ENCODE assay signal across 1 cellular context in the genomic region with DNA sequence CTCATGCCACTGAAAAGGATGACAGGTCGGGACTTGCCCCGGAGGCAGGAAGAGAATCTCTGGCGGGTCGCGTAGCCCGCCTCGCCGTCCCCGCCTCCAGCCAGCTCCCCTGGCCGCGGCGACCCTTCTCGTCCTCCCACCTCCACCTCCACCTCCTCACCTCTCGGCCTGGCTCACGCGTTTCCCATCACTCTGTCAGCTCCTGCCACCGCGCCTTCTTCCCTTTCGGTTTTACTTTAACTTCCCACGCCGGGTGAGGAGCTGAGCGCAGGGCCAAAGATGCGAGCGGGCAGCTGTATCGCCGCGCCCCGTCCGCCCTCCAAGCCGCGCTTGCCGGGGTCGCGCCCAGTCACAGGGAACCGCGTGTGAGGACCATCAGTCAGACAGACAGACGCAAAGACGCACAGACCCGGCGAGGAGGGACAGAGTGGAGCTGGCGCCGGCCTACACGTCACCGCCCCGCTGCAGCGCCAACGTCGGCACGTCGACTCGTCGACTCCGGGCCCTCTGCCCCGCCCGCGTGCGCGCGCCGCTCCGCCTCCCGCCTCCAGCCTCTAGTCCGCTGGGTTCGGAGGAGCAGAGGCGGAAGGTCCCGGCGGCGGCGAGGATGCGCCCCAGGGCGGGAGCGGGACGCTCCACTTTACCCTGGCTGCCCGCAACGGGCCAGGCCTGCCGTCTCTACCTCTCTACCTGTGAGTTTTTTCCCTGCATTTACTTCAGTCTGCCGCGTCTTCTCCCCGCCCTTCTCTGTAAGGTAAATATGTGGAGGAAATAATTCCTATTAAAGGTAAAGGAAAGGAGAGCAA.
TF ChIP-seq lines count a peak whose summit lies in the region.

A gene with protein sequence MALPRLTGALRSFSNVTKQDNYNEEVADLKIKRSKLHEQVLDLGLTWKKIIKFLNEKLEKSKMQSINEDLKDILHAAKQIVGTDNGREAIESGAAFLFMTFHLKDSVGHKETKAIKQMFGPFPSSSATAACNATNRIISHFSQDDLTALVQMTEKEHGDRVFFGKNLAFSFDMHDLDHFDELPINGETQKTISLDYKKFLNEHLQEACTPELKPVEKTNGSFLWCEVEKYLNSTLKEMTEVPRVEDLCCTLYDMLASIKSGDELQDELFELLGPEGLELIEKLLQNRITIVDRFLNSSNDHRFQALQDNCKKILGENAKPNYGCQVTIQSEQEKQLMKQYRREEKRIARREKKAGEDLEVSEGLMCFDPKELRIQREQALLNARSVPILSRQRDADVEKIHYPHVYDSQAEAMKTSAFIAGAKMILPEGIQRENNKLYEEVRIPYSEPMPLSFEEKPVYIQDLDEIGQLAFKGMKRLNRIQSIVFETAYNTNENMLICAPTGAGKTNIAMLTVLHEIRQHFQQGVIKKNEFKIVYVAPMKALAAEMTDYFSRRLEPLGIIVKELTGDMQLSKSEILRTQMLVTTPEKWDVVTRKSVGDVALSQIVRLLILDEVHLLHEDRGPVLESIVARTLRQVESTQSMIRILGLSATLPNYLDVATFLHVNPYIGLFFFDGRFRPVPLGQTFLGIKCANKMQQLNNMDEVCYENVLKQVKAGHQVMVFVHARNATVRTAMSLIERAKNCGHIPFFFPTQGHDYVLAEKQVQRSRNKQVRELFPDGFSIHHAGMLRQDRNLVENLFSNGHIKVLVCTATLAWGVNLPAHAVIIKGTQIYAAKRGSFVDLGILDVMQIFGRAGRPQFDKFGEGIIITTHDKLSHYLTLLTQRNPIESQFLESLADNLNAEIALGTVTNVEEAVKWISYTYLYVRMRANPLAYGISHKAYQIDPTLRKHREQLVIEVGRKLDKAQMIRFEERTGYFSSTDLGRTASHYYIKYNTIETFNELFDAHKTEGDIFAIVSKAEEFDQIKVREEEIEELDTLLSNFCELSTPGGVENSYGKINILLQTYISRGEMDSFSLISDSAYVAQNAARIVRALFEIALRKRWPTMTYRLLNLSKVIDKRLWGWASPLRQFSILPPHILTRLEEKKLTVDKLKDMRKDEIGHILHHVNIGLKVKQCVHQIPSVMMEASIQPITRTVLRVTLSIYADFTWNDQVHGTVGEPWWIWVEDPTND (N-terminal part only) (minus strand): TSS at position 429 of the 806 bp plus-strand sequence. CDS start 13,332 bp downstream, outside the sequence.

TF ChIP-seq in GM23338, 12 proteins besides CTCF, POLR2A, EP300 and RAD21:
- TF ChIP-seq NANOG (IDR thresholded peaks at IDR 0.05; ENCODE audit: borderline replicate concordance) (no peak), POLR2AphosphoS5 (IDR thresholded peaks at IDR 0.05; ENCODE audit: low read depth) (peak; percentile 90), CREB1 (CRISPR knock-in tag; IDR thresholded peaks at IDR 0.05; ENCODE audit: low read depth) (peak; percentile 91), EZH2phosphoT487 (IDR thresholded peaks at IDR 0.05; ENCODE audit: unreplicated experiment) (no peak), JUNB (IDR thresholded peaks at IDR 0.05; ENCODE audit: unreplicated experiment) (no peak), EZH2 (IDR thresholded peaks at IDR 0.05; ENCODE audit: low read depth, unreplicated experiment) (no peak), ZNF114 (CRISPR knock-in tag; IDR thresholded peaks at IDR 0.05) (no peak), STAT1 (IDR thresholded peaks at IDR 0.05; ENCODE audit: unreplicated experiment) (no peak), ZNF331 (CRISPR knock-in tag; IDR thresholded peaks at IDR 0.05; ENCODE audit: low read depth) (no peak)
- TF ChIP-seq, protein P1, sequence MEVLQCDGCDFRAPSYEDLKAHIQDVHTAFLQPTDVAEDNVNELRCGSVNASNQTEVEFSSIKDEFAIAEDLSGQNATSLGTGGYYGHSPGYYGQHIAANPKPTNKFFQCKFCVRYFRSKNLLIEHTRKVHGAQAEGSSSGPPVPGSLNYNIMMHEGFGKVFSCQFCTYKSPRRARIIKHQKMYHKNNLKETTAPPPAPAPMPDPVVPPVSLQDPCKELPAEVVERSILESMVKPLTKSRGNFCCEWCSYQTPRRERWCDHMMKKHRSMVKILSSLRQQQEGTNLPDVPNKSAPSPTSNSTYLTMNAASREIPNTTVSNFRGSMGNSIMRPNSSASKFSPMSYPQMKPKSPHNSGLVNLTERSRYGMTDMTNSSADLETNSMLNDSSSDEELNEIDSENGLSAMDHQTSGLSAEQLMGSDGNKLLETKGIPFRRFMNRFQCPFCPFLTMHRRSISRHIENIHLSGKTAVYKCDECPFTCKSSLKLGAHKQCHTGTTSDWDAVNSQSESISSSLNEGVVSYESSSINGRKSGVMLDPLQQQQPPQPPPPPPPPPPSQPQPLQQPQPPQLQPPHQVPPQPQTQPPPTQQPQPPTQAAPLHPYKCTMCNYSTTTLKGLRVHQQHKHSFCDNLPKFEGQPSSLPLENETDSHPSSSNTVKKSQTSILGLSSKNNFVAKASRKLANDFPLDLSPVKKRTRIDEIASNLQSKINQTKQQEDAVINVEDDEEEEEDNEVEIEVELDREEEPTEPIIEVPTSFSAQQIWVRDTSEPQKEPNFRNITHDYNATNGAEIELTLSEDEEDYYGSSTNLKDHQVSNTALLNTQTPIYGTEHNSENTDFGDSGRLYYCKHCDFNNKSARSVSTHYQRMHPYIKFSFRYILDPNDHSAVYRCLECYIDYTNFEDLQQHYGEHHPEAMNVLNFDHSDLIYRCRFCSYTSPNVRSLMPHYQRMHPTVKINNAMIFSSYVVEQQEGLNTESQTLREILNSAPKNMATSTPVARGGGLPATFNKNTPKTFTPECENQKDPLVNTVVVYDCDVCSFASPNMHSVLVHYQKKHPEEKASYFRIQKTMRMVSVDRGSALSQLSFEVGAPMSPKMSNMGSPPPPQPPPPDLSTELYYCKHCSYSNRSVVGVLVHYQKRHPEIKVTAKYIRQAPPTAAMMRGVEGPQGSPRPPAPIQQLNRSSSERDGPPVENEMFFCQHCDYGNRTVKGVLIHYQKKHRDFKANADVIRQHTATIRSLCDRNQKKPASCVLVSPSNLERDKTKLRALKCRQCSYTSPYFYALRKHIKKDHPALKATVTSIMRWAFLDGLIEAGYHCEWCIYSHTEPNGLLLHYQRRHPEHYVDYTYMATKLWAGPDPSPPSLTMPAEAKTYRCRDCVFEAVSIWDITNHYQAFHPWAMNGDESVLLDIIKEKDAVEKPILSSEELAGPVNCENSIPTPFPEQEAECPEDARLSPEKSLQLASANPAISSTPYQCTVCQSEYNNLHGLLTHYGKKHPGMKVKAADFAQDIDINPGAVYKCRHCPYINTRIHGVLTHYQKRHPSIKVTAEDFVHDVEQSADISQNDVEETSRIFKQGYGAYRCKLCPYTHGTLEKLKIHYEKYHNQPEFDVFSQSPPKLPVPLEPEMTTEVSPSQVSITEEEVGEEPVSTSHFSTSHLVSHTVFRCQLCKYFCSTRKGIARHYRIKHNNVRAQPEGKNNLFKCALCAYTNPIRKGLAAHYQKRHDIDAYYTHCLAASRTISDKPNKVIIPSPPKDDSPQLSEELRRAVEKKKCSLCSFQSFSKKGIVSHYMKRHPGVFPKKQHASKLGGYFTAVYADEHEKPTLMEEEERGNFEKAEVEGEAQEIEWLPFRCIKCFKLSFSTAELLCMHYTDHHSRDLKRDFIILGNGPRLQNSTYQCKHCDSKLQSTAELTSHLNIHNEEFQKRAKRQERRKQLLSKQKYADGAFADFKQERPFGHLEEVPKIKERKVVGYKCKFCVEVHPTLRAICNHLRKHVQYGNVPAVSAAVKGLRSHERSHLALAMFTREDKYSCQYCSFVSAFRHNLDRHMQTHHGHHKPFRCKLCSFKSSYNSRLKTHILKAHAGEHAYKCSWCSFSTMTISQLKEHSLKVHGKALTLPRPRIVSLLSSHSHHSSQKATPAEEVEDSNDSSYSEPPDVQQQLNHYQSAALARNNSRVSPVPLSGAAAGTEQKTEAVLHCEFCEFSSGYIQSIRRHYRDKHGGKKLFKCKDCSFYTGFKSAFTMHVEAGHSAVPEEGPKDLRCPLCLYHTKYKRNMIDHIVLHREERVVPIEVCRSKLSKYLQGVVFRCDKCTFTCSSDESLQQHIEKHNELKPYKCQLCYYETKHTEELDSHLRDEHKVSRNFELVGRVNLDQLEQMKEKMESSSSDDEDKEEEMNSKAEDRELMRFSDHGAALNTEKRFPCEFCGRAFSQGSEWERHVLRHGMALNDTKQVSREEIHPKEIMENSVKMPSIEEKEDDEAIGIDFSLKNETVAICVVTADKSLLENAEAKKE (CRISPR knock-in tag; IDR thresholded peaks at IDR 0.05) = no peak
- TF ChIP-seq, protein P2, sequence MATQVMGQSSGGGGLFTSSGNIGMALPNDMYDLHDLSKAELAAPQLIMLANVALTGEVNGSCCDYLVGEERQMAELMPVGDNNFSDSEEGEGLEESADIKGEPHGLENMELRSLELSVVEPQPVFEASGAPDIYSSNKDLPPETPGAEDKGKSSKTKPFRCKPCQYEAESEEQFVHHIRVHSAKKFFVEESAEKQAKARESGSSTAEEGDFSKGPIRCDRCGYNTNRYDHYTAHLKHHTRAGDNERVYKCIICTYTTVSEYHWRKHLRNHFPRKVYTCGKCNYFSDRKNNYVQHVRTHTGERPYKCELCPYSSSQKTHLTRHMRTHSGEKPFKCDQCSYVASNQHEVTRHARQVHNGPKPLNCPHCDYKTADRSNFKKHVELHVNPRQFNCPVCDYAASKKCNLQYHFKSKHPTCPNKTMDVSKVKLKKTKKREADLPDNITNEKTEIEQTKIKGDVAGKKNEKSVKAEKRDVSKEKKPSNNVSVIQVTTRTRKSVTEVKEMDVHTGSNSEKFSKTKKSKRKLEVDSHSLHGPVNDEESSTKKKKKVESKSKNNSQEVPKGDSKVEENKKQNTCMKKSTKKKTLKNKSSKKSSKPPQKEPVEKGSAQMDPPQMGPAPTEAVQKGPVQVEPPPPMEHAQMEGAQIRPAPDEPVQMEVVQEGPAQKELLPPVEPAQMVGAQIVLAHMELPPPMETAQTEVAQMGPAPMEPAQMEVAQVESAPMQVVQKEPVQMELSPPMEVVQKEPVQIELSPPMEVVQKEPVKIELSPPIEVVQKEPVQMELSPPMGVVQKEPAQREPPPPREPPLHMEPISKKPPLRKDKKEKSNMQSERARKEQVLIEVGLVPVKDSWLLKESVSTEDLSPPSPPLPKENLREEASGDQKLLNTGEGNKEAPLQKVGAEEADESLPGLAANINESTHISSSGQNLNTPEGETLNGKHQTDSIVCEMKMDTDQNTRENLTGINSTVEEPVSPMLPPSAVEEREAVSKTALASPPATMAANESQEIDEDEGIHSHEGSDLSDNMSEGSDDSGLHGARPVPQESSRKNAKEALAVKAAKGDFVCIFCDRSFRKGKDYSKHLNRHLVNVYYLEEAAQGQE (IDR thresholded peaks at IDR 0.05; ENCODE audit: unreplicated experiment) = no peak
- TF ChIP-seq, protein P3, sequence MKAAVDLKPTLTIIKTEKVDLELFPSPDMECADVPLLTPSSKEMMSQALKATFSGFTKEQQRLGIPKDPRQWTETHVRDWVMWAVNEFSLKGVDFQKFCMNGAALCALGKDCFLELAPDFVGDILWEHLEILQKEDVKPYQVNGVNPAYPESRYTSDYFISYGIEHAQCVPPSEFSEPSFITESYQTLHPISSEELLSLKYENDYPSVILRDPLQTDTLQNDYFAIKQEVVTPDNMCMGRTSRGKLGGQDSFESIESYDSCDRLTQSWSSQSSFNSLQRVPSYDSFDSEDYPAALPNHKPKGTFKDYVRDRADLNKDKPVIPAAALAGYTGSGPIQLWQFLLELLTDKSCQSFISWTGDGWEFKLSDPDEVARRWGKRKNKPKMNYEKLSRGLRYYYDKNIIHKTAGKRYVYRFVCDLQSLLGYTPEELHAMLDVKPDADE (IDR thresholded peaks at IDR 0.05) = no peak
